In the genomic region with DNA sequence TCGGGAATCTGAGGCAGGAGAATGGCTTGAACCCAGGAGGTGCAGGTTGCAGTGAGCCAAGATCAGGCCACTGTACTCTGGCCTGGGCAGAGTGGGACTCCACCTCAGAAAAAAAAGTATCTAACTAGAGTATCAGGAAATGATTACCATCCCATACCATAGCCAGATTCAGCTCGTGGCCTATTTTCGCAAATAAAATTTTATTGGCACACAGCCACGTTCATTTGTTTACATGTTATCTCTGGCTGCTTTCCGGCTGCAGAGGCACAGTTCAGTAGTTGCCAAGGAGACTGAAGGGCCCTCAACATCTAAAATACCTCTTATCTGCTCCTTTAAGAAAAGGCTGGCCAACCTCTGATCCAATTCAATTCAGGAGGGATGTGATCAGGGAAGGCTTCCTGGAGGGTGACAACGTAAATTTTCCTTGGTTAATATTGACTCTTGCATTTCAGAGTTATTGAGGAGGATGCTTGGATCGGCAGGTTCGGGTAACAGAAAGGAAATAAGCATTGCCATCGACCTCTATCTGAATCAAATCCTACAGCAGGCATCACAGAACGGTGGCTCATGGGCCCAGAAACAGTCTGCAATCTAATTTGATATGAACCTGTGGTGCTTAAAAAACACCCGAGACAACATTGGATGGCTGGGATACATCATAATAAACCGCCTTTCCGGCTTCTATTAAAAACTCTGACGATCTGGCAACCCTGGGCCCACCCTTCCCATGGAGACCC, we compare ENCODE assay signal across 9 cellular contexts.
A peak's percentile ranks its signal among the peaks of the same experiment; 100 is the strongest.
DNase-seq lines count a peak whose midpoint lies in the region; ATAC-seq and TF ChIP-seq lines count a peak whose summit lies in the region.
"Had no signal": no experiment of that assay in that cellular context is flagged by ENCODE, and none has a peak within 500 bp of the region (broad histone marks: within the 10 kb centered on the region; RNA-seq: fewer than 3 reads in every experiment).

No MANE protein-coding gene starts in this region.

- H3K4me3 ChIP-seq in body of pancreas, result no peak overlapping the region

- peaks cover 24% of the 10 kb centered on the region for H3K4me1 Mint-ChIP-seq in mesothelial cell of epicardium

- H3K4me1 ChIP-seq in body of pancreas, result peaks cover 48% of the 10 kb centered on the region

- TF ChIP-seq POLR2A in body of pancreas (IDR thresholded peaks at IDR 0.05) (no peak), GM18505 (IDR thresholded peaks at IDR 0.05; ENCODE audit: borderline replicate concordance, extremely low read depth, insufficient read depth, insufficient read length) (no peak)

- H3K27ac ChIP-seq in body of pancreas, result peak overlapping the region; percentile 63 to 85 (median 80)

- TF ChIP-seq CTCF in body of pancreas (IDR thresholded peaks at IDR 0.05) (no peak), mesothelial cell of epicardium (IDR thresholded peaks at IDR 0.05; ENCODE audit: unreplicated experiment) (no peak)

- ATAC-seq in body of pancreas (peak; percentile 77), GM18505 (IDR thresholded peaks at IDR 0.05; ENCODE audit: unreplicated experiment) (no peak), HG03432 (IDR thresholded peaks at IDR 0.05; ENCODE audit: unreplicated experiment) (no peak), HG02588 (IDR thresholded peaks at IDR 0.05; ENCODE audit: unreplicated experiment) (no peak)
- ATAC-seq: PC-3 had no signal

- intact Hi-C loops in body of pancreas (cut with DNase I), result no loop called here

- no peaks in the 10 kb centered on the region for H3K27me3 ChIP-seq in body of pancreas

- no peaks in the 10 kb centered on the region for H3K36me3 Mint-ChIP-seq in mesothelial cell of epicardium

- H3K4me3 Mint-ChIP-seq in mesothelial cell of epicardium, result no peak overlapping the region

- no peaks in the 10 kb centered on the region for H3K27me3 Mint-ChIP-seq in mesothelial cell of epicardium (ENCODE audit: low read depth)

- no peaks in the 10 kb centered on the region for H3K36me3 ChIP-seq in body of pancreas (replicated peaks in 1 of 2; ENCODE audit: insufficient read depth in 1 of 2, low read depth in 2 of 2)

- H3K9me3 Mint-ChIP-seq in mesothelial cell of epicardium, result no peaks in the 10 kb centered on the region

- DNase-seq in COLO829 (ENCODE audit: low spot score) (peak; percentile 44), NCI-H187 (lab: John Stamatoyannopoulos, UW) (peak; percentile 54 to 58), body of pancreas (peak; percentile 70 to 89 (median 84)), mesothelial cell of epicardium (ENCODE audit: low spot score in 2 of 2, unreplicated experiment in 2 of 2) (no peak)
- no peak for DNase-seq in activated naive CD4-positive, alpha-beta T cell treated with anti-CD3 and anti-CD28 coated beads, Interleukin-2, amount 50 U/mL, for 16 hours
- DNase-seq: PC-3 had no signal

- no peaks in the 10 kb centered on the region for H3K9me3 ChIP-seq in body of pancreas

- peak overlapping the region; percentile 82 for H3K27ac Mint-ChIP-seq in mesothelial cell of epicardium

- WGBS in body of pancreas, 2 donors, result 20 to 30% methylated on average over 14 of the region's 14 CpGs

Comparison
In these comparisons a context has a peak if more than half of its experiments do, and no peak if none do; other contexts are left out.
1. DNase-seq: peak in COLO829 (single experiment), NCI-H187 (2 of 2) and body of pancreas (4 of 4); none in mesothelial cell of epicardium (0 of 2) and activated naive CD4-positive, alpha-beta T cell treated with anti-CD3 and anti-CD28 coated beads, Interleukin-2, amount 50 U/mL, for 16 hours (single experiment).